18 cellular contexts compared by ENCODE assay signal in the genomic region with DNA sequence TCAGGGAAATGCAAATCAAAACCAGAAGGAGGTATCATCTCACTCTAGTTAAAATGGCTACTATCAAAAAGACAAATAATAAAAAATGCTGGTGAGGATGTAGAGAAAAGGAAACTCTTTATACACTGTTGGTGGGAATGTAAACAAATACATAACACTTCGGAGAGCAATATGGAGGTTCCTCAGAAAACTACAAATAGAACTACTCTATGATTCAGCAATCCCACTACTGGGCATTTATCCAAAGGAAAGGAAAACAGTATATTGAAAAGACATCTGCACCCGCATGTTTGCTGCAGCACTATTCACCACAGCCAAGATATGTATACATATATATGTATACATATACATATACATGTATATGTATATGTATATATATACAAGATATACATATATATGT.
"Had no signal": no experiment of that assay in that cellular context is flagged by ENCODE, and none has a peak within 500 bp of the region (broad histone marks: within the 10 kb centered on the region; RNA-seq: fewer than 3 reads in every experiment).

No MANE protein-coding gene starts in this region.

- H3K4me1 Mint-ChIP-seq: activated naive CD8-positive, alpha-beta T cell treated with anti-CD3 and anti-CD28 coated beads, Interleukin-2, amount 10 ng/mL, durations not matched to agents 7 days and 5 days; memory B cell had no signal

- H3K9me3 ChIP-seq: gastrocnemius medialis had no signal

- H3K4me1 ChIP-seq: gastrocnemius medialis, left ventricle myocardium inferior, sigmoid colon, suprapubic skin, upper lobe of left lung had no signal

- H3K4me3 Mint-ChIP-seq: activated CD4-positive, alpha-beta memory T cell treated with anti-CD3 and anti-CD28 coated beads for 36 hours; activated naive CD8-positive, alpha-beta T cell treated with anti-CD3 and anti-CD28 coated beads, Interleukin-2, amount 10 ng/mL, durations not matched to agents 7 days and 5 days; activated T-cell treated with anti-CD3 and anti-CD28 coated beads, Interleukin-2, amount 50 U/mL, for 4 hours; memory B cell; nephron had no signal

- H3K27me3 ChIP-seq: gastrocnemius medialis, sigmoid colon, suprapubic skin, upper lobe of left lung had no signal

- H3K4me3 ChIP-seq: gastrocnemius medialis, left ventricle myocardium inferior, sigmoid colon, suprapubic skin, upper lobe of left lung had no signal

- H3K9me3 Mint-ChIP-seq: activated CD4-positive, alpha-beta memory T cell treated with anti-CD3 and anti-CD28 coated beads for 36 hours; activated naive CD8-positive, alpha-beta T cell treated with anti-CD3 and anti-CD28 coated beads, Interleukin-2, amount 10 ng/mL, durations not matched to agents 7 days and 5 days; activated T-cell treated with anti-CD3 and anti-CD28 coated beads, Interleukin-2, amount 50 U/mL, for 4 hours had no signal

- H3K27me3 Mint-ChIP-seq: activated CD4-positive, alpha-beta memory T cell treated with anti-CD3 and anti-CD28 coated beads for 36 hours; activated naive CD8-positive, alpha-beta T cell treated with anti-CD3 and anti-CD28 coated beads, Interleukin-2, amount 10 ng/mL, durations not matched to agents 7 days and 5 days; memory B cell had no signal

- H3K27ac Mint-ChIP-seq: activated CD4-positive, alpha-beta memory T cell treated with anti-CD3 and anti-CD28 coated beads for 36 hours; activated naive CD8-positive, alpha-beta T cell treated with anti-CD3 and anti-CD28 coated beads, Interleukin-2, amount 10 ng/mL, durations not matched to agents 7 days and 5 days; memory B cell; nephron had no signal

- H3K27ac ChIP-seq: gastrocnemius medialis, left ventricle myocardium inferior, sigmoid colon, suprapubic skin, upper lobe of left lung, VCaP had no signal

- H3K36me3 ChIP-seq: gastrocnemius medialis, left ventricle myocardium inferior, sigmoid colon, suprapubic skin, upper lobe of left lung had no signal

- H3K36me3 Mint-ChIP-seq: activated CD4-positive, alpha-beta memory T cell treated with anti-CD3 and anti-CD28 coated beads for 36 hours; activated naive CD8-positive, alpha-beta T cell treated with anti-CD3 and anti-CD28 coated beads, Interleukin-2, amount 10 ng/mL, durations not matched to agents 7 days and 5 days; memory B cell had no signal

- DNase-seq: activated CD4-positive, alpha-beta memory T cell treated with anti-CD3 and anti-CD28 coated beads for 36 hours; activated gamma-delta T cell; activated naive CD8-positive, alpha-beta T cell treated with anti-CD3 and anti-CD28 coated beads, Interleukin-2, amount 10 ng/mL, durations not matched to agents 7 days and 5 days; activated T-cell treated with anti-CD3 and anti-CD28 coated beads, Interleukin-2, amount 50 U/mL, for 4 hours; aorta; dermis blood vessel endothelial cell; gastrocnemius medialis; kidney; left ventricle myocardium inferior; sigmoid colon; stimulated activated CD4-positive, alpha-beta T cell treated with anti-CD3 and anti-CD28 coated beads, Interleukin-2, amount 100 ng/mL, for 48 hours; stimulated activated naive CD8-positive, alpha-beta T cell treated with anti-CD3 and anti-CD28 coated beads, Interleukin-15, Interleukin-2, amounts not matched to agents 100 U/mL and 50 U/mL, for 24 hours; T1000; upper lobe of left lung had no signal
